Comparison of ENCODE assay signal across 8 cellular contexts in genomic region chr10:101297901-101298451, GRCh38.
DNase-seq lines count a peak whose midpoint lies in the region.

No MANE protein-coding gene starts in this region.

- DNase-seq in DMS 273 (lab: John Stamatoyannopoulos, UW; ENCODE audit: unreplicated experiment) (peak; percentile 73), HS-5 (ENCODE audit: low read depth) (peak; percentile 11), T-helper 1 cell (peak; percentile 40 to 70 (median 57)), anterior cingulate cortex (lab: John Stamatoyannopoulos, UW) (peak in 38 of 58 donors; percentile 2 to 64 (median 26)), iPS-NIHi11 (ENCODE audit: low spot score) (peak; percentile 84), dedifferentiated amniotic fluid mesenchymal stem cell (ENCODE audit: extremely low spot score) (no peak), cortex of kidney (lab: John Stamatoyannopoulos, UW) (no peak)
- peak; percentile 45 to 70 for DNase-seq in stimulated activated CD4-positive, alpha-beta T cell treated with anti-CD3 and anti-CD28 coated beads, Interleukin-1b, Interleukin-23, amount 100 ng/mL, for 1 hour (ENCODE audit: low read depth in 2 of 2)

Comparison
In these comparisons a context has a peak if more than half of its experiments do, and no peak if none do; other contexts are left out.
1. DNase-seq: peak in DMS 273 (single experiment), HS-5 (single experiment), T-helper 1 cell (5 of 5), anterior cingulate cortex (38 of 58), iPS-NIHi11 (single experiment) and stimulated activated CD4-positive, alpha-beta T cell treated with anti-CD3 and anti-CD28 coated beads, Interleukin-1b, Interleukin-23, amount 100 ng/mL, for 1 hour (2 of 2); none in dedifferentiated amniotic fluid mesenchymal stem cell (single experiment) and cortex of kidney (single experiment).